ENCODE assay signal across 8 cellular contexts in genomic region chr5:137753986-137754235, GRCh38. TPM values are rescaled to one million over a fixed set of nuclear protein-coding genes. Genes with fewer than 3 reads are reported as not detected.
DNase-seq lines count a peak whose midpoint lies in the region; ATAC-seq, FAIRE-seq and TF ChIP-seq lines count a peak whose summit lies in the region.

No MANE protein-coding gene starts in this region.

- H3K4me1 ChIP-seq in CD4-positive, alpha-beta memory T cell (ENCODE audit: insufficient read depth, low read length), result peaks cover 33% of the 10 kb centered on the region
- H3K4me1 ChIP-seq in colonic mucosa (peaks cover 7% of the 10 kb centered on the region), muscle layer of duodenum (ENCODE audit: control insufficient read depth in 1 of 2, insufficient read depth in 2 of 2, low read length in 2 of 2) (peaks cover 11 to 24% of the 10 kb centered on the region in 2 donors)

- TF ChIP-seq CTCF in colonic mucosa (IDR thresholded peaks at IDR 0.05), result no peak

- peak overlapping the region; percentile 100 for H3K27ac Mint-ChIP-seq in CD4-positive, alpha-beta memory T cell

- peak; percentile 5 for ATAC-seq in GM21515 (IDR thresholded peaks at IDR 0.05; ENCODE audit: unreplicated experiment)

- H3K9me3 ChIP-seq in CD4-positive, alpha-beta memory T cell (ENCODE audit: control insufficient read depth in 1 of 2, low read length in 2 of 2), result no peaks in the 10 kb centered on the region
- H3K9me3 ChIP-seq in colonic mucosa (no peaks in the 10 kb centered on the region), muscle layer of duodenum (ENCODE audit: control insufficient read depth in 1 of 2, low read length in 2 of 2) (no peaks in the 10 kb centered on the region)

- no peaks in the 10 kb centered on the region for H3K9me3 Mint-ChIP-seq in CD4-positive, alpha-beta memory T cell

- intact Hi-C loops in CD4-positive, alpha-beta memory T cell (cut with micrococcal nuclease), result loop anchor here (1.0 to 10.0 kb wide), 9 partner anchors 11 to 1538 kb away; partner anchors contain the start of genes BRD8, CDC25C, HSPA9 and KDM3B
- intact Hi-C loops in colonic mucosa (cut with DNase I), result no loop called here

- peaks cover 0 to 5% of the 10 kb centered on the region in 2 donors for H3K27me3 Mint-ChIP-seq in CD4-positive, alpha-beta memory T cell

- no peaks in the 10 kb centered on the region for H3K36me3 ChIP-seq in CD4-positive, alpha-beta memory T cell (ENCODE audit: insufficient read depth, low read length)
- no peaks in the 10 kb centered on the region for H3K36me3 ChIP-seq in colonic mucosa
- H3K36me3 ChIP-seq in muscle layer of duodenum (ENCODE audit: control insufficient read depth in 1 of 2, insufficient read depth in 2 of 2, low read length in 2 of 2), result peaks cover 4 to 7% of the 10 kb centered on the region in 2 donors

- H3K36me3 Mint-ChIP-seq in CD4-positive, alpha-beta memory T cell, result peaks cover 7 to 29% of the 10 kb centered on the region in 2 donors

- H3K4me1 Mint-ChIP-seq in CD4-positive, alpha-beta memory T cell, result peaks cover 26 to 54% (median 35%) of the 10 kb centered on the region in 4 donors

- H3K27me3 ChIP-seq in CD4-positive, alpha-beta memory T cell (ENCODE audit: insufficient read depth, low read length), result no peaks in the 10 kb centered on the region
- H3K27me3 ChIP-seq in colonic mucosa, result no peaks in the 10 kb centered on the region
- H3K27me3 ChIP-seq in muscle layer of duodenum (ENCODE audit: low read depth, low read length), result no peaks in the 10 kb centered on the region

- no peak for FAIRE-seq in frontal cortex (lab: Jason Lieb, UNC)

- peak overlapping the region; percentile 49 to 96 for H3K4me3 ChIP-seq in CD4-positive, alpha-beta memory T cell (ENCODE audit: low read length in 2 of 2)
- H3K4me3 ChIP-seq in Jurkat, Clone E6-1 (ENCODE audit: low read length), result peak overlapping the region; percentile 96
- peak overlapping the region; percentile 88 for H3K4me3 ChIP-seq in colonic mucosa
- peak overlapping the region; percentile 88 to 94 for H3K4me3 ChIP-seq in muscle layer of duodenum (ENCODE audit: low read depth in 1 of 2, low read length in 2 of 2)

- CTCF ChIA-PET in CD4-positive, alpha-beta memory T cell (lab: Charles Lee; ENCODE audit: partially characterized antibody), result interaction anchor here (0.7 to 4.4 kb wide), 12 partner anchors 10 to 135 kb away, joined by 3 to 32 read pairs (median 5); partner anchors contain the start of gene PKD2L2

- peak overlapping the region; percentile 100 for H3K27ac ChIP-seq in CD4-positive, alpha-beta memory T cell (ENCODE audit: low read depth, low read length)
- H3K27ac ChIP-seq in colonic mucosa (peak overlapping the region; percentile 94), muscle layer of duodenum (ENCODE audit: low read length) (peak overlapping the region; percentile 99)

- peak overlapping the region; percentile 98 to 99 for H3K9ac ChIP-seq in colonic mucosa (ENCODE audit: low read depth in 2 of 2, low read length in 2 of 2)

- DNase-seq in CD4-positive, alpha-beta memory T cell, result no peak
- DNase-seq in Jurkat, Clone E6-1 (ENCODE audit: low read depth, low spot score), result no peak
- DNase-seq in colonic mucosa (no peak), NCI-H226 (no peak), amniotic stem cell (lab: John Stamatoyannopoulos, UW) (no peak), frontal cortex (ENCODE audit: low spot score in 2 of 2) (no peak)

- POLR2A ChIA-PET in CD4-positive, alpha-beta memory T cell (lab: Charles Lee; ENCODE audit: partially characterized antibody), result interaction anchor here (0.8 to 6.4 kb wide), 20 partner anchors 12 to 1588 kb away, joined by 3 to 85 read pairs (median 6); partner anchors contain the start of genes FAM13B, FAM53C, HSPA9 and KDM3B

- H3K4me3 Mint-ChIP-seq in CD4-positive, alpha-beta memory T cell, result peak overlapping the region; percentile 98 to 100 (median 99)

RNA-seq across cellular contexts. Expression of gene HNRNPA0, which starts 0.3 kb away (rescaled TPM):
- 10 to 100 TPM; 30.5 to 30.7 TPM for total RNA-seq in CD4-positive, alpha-beta memory T cell
- polyA plus RNA-seq in CD4-positive, alpha-beta memory T cell, result 10 to 100 TPM in 1 of 2 donors, 1 to 10 TPM in 1; 8.6 to 19.3 TPM
- polyA plus RNA-seq in Jurkat, Clone E6-1 (2012; ENCODE audit: insufficient read depth, insufficient read length), result 47.9 TPM
- total RNA-seq in colonic mucosa (10 to 100 TPM; 26.9 to 31.0 TPM), frontal cortex (57.9 TPM)

RNA-seq across cellular contexts. Expression of gene KLHL3, which starts 18.0 kb away (rescaled TPM):
- total RNA-seq in CD4-positive, alpha-beta memory T cell, result 10 to 100 TPM; 22.0 to 25.9 TPM
- 1 to 10 TPM; 2.2 to 3.1 TPM for polyA plus RNA-seq in CD4-positive, alpha-beta memory T cell
- 5.8 TPM for polyA plus RNA-seq in Jurkat, Clone E6-1 (2012; ENCODE audit: insufficient read depth, insufficient read length)
- total RNA-seq in colonic mucosa, result 1 to 10 TPM; 4.4 to 6.3 TPM
- total RNA-seq in frontal cortex, result 13.0 TPM
